ENCODE assay signal across 12 cellular contexts in genomic region chr3:73143821-73144237, GRCh38.
DNase-seq lines count a peak whose midpoint lies in the region; ATAC-seq and TF ChIP-seq lines count a peak whose summit lies in the region.
"Had no signal": no experiment of that assay in that cellular context is flagged by ENCODE, and none has a peak within 500 bp of the region (broad histone marks: within the 10 kb centered on the region; RNA-seq: fewer than 3 reads in every experiment).

No MANE protein-coding gene starts in this region.

- in situ Hi-C loops in HAP-1 (cut with MboI; ENCODE audit: low sequenced_read_pairs): no loop called here

- ATAC-seq in omental fat pad (ENCODE audit: low FRiP score) (peak; percentile 26), HG03135 (IDR thresholded peaks at IDR 0.05; ENCODE audit: unreplicated experiment) (no peak)

- H3K4me1 ChIP-seq in HAP-1: peaks cover 4% of the 10 kb centered on the region

- H3K4me3 ChIP-seq in HAP-1: no peak overlapping the region
- H3K4me3 ChIP-seq: adrenal gland, prostate gland, tibial nerve had no signal

- no peaks in the 10 kb centered on the region for H3K27me3 ChIP-seq in HAP-1 (ENCODE audit: low read depth)
- H3K27me3 ChIP-seq: adrenal gland, tibial nerve had no signal

- DNase-seq in HAP-1 (ENCODE audit: low spot score in 2 of 2) (peak; percentile 58 to 75), NCI-H748 (lab: John Stamatoyannopoulos, UW; ENCODE audit: unreplicated experiment) (peak; percentile 45), fibroblast of gingiva (ENCODE audit: low read depth) (peak; percentile 26), omental fat pad (ENCODE audit: low spot score) (no peak), SIG-M5 (lab: John Stamatoyannopoulos, UW) (no peak)
- DNase-seq in activated CD4-positive, alpha-beta T cell treated with anti-CD3 and anti-CD28 coated beads, Interleukin-2, amount 50 U/mL, for 4 hours: no peak
- no peak for DNase-seq in stimulated activated CD4-positive, alpha-beta T cell treated with anti-CD3 and anti-CD28 coated beads, Interleukin-4, amount 100 ng/mL, for 24 hours
- DNase-seq: kidney glomerular epithelial cell had no signal

- H3K36me3 ChIP-seq in HAP-1 (replicated peaks): no peaks in the 10 kb centered on the region
- H3K36me3 ChIP-seq: adrenal gland, prostate gland, tibial nerve had no signal

- TF ChIP-seq CTCF in omental fat pad (IDR thresholded peaks at IDR 0.05): no peak

- H3K9me3 ChIP-seq in HAP-1: no peaks in the 10 kb centered on the region
- H3K9me3 ChIP-seq: adrenal gland, prostate gland, tibial nerve had no signal

Comparison
In these comparisons a context has a peak if more than half of its experiments do, and no peak if none do; other contexts are left out.
1. DNase-seq: peak in HAP-1 (2 of 2), NCI-H748 (single experiment) and fibroblast of gingiva (single experiment); none in omental fat pad (single experiment), activated CD4-positive, alpha-beta T cell treated with anti-CD3 and anti-CD28 coated beads, Interleukin-2, amount 50 U/mL, for 4 hours (0 of 2), stimulated activated CD4-positive, alpha-beta T cell treated with anti-CD3 and anti-CD28 coated beads, Interleukin-4, amount 100 ng/mL, for 24 hours (single experiment) and SIG-M5 (single experiment).